In genomic region chr18:6960656-6961055, GRCh38 we compare ENCODE assay signal across 16 cellular contexts.
DNase-seq lines count a peak whose midpoint lies in the region; FAIRE-seq and TF ChIP-seq lines count a peak whose summit lies in the region.
"Had no signal": no experiment of that assay in that cellular context is flagged by ENCODE, and none has a peak within 500 bp of the region (broad histone marks: within the 10 kb centered on the region; RNA-seq: fewer than 3 reads in every experiment).

No MANE protein-coding gene starts in this region.

- H3K27me3 ChIP-seq in astrocyte (ENCODE audit: insufficient read depth, low read length) = no peaks in the 10 kb centered on the region
- H3K27me3 ChIP-seq: ovary had no signal

- H3K9me3 ChIP-seq in astrocyte (ENCODE audit: insufficient read depth, low read depth, low read length) = no peaks in the 10 kb centered on the region
- H3K9me3 ChIP-seq: ovary had no signal

- no peak overlapping the region for H3K4me3 Mint-ChIP-seq in astrocyte (ENCODE audit: unreplicated experiment)
- H3K4me3 Mint-ChIP-seq: activated B cell treated with CpG ODN at 0.5 μM for 24 hours; activated naive CD4-positive, alpha-beta T cell treated with anti-CD3 and anti-CD28 coated beads for 36 hours; T-cell had no signal

- no peak overlapping the region for H3K27ac ChIP-seq in astrocyte (ENCODE audit: low read depth, low read length)
- H3K27ac ChIP-seq: HL-60, ovary had no signal

- no peak overlapping the region for H2AFZ ChIP-seq in astrocyte (ENCODE audit: low read depth, low read length)

- H3K9me3 Mint-ChIP-seq in astrocyte (ENCODE audit: unreplicated experiment) = no peaks in the 10 kb centered on the region

- H3K4me1 ChIP-seq in astrocyte (ENCODE audit: insufficient read depth, low read length) = peaks cover 4% of the 10 kb centered on the region

- no peak for TF ChIP-seq CTCF in astrocyte (IDR thresholded peaks at IDR 0.05; ENCODE audit: insufficient read depth, low read depth, low read length)
- no peak for TF ChIP-seq CTCF in foreskin fibroblast (IDR thresholded peaks at IDR 0.05; ENCODE audit: low read depth, low read length)

- no peaks in the 10 kb centered on the region for H3K79me2 ChIP-seq in astrocyte (ENCODE audit: insufficient read depth, low read length)

- H3K9ac ChIP-seq in astrocyte (ENCODE audit: low read length) = no peak overlapping the region

- FAIRE-seq in astrocyte (lab: Jason Lieb, UNC) = peak; percentile 34
- peak; percentile 99 for FAIRE-seq in urothelium cell line (lab: Jason Lieb, UNC)

- H3K4me2 ChIP-seq in astrocyte (ENCODE audit: low read length) = peak overlapping the region; percentile 15

- no peaks in the 10 kb centered on the region for H3K36me3 ChIP-seq in astrocyte (ENCODE audit: insufficient read depth, low read length)
- H3K36me3 ChIP-seq: ovary had no signal

- peaks cover 4% of the 10 kb centered on the region for H3K36me3 Mint-ChIP-seq in astrocyte (ENCODE audit: low read depth, unreplicated experiment)
- H3K36me3 Mint-ChIP-seq: T-cell had no signal

- DNase-seq in HCEC 1CT (peak; percentile 59), astrocyte (ENCODE audit: low read depth) (peak; percentile 50), foreskin fibroblast (peak; percentile 73 to 80), urothelium cell line (ENCODE audit: low spot score) (peak; percentile 83), DMS79 (lab: John Stamatoyannopoulos, UW) (no peak), NCI-H1436 treated with DMSO at 0.1 percent for 48 hours (lab: John Stamatoyannopoulos, UW) (no peak)
- DNase-seq in stimulated activated CD4-positive, alpha-beta T cell treated with anti-CD3 and anti-CD28 coated beads, Interleukin-4, amount 100 ng/mL, for 1 hour = no peak
- DNase-seq: activated B cell treated with CpG ODN at 0.5 μM for 24 hours; activated naive CD4-positive, alpha-beta T cell treated with anti-CD3 and anti-CD28 coated beads for 36 hours; caudate nucleus; head of caudate nucleus; NCI-H187; NCI-H526 treated with DMSO at 0.1 percent for 48 hours; ovary; T-cell had no signal

- H4K20me1 ChIP-seq in astrocyte (ENCODE audit: insufficient read depth, low read length) = no peaks in the 10 kb centered on the region

- H3K4me1 Mint-ChIP-seq in astrocyte (ENCODE audit: low read depth, unreplicated experiment) = peaks cover 40% of the 10 kb centered on the region
- H3K4me1 Mint-ChIP-seq: activated B cell treated with CpG ODN at 0.5 μM for 24 hours, T-cell had no signal

- peak overlapping the region; percentile 98 for H3K27ac Mint-ChIP-seq in astrocyte (ENCODE audit: unreplicated experiment)
- H3K27ac Mint-ChIP-seq: activated B cell treated with CpG ODN at 0.5 μM for 24 hours; activated naive CD4-positive, alpha-beta T cell treated with anti-CD3 and anti-CD28 coated beads for 36 hours; T-cell had no signal

- no peaks in the 10 kb centered on the region for H3K27me3 Mint-ChIP-seq in astrocyte (ENCODE audit: low read depth, unreplicated experiment)
- H3K27me3 Mint-ChIP-seq: activated B cell treated with CpG ODN at 0.5 μM for 24 hours, T-cell had no signal

- H3K4me3 ChIP-seq in astrocyte (ENCODE audit: insufficient read depth, low read depth, low read length) (no peak overlapping the region), foreskin fibroblast (ENCODE audit: low read depth in 1 of 2, low read length in 2 of 2) (no peak overlapping the region)
- H3K4me3 ChIP-seq: ovary had no signal

Comparison
In these comparisons a context has a peak if more than half of its experiments do, and no peak if none do; other contexts are left out.
1. DNase-seq: peak in HCEC 1CT (single experiment), astrocyte (single experiment), foreskin fibroblast (2 of 2) and urothelium cell line (single experiment); none in DMS79 (single experiment), stimulated activated CD4-positive, alpha-beta T cell treated with anti-CD3 and anti-CD28 coated beads, Interleukin-4, amount 100 ng/mL, for 1 hour (single experiment) and NCI-H1436 treated with DMSO at 0.1 percent for 48 hours (single experiment).